14 cellular contexts compared by ENCODE assay signal in the genomic region with DNA sequence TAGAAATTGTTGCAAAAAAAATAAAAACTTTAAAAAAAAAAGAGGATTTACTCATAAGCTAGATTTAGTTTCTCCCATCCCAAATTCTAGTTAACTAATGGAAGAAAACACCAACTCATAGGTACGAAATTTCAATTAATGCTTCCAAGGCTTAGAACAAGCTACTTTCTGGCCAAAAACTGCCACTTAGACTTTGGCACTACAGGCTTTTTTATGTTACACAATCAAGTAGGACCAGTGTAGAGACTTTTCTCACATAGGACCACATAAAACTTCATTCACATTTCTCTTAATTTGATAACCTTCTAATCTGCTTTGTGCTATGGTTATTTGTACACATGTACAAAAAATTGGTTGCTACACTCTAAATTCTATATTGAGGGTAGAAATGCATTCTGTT. TPM values are rescaled to one million over a fixed set of nuclear protein-coding genes. Genes with fewer than 3 reads are reported as not detected.
DNase-seq lines count a peak whose midpoint lies in the region; ATAC-seq and TF ChIP-seq lines count a peak whose summit lies in the region.
"Had no signal": no experiment of that assay in that cellular context is flagged by ENCODE, and none has a peak within 500 bp of the region (broad histone marks: within the 10 kb centered on the region; RNA-seq: fewer than 3 reads in every experiment).

No MANE protein-coding gene starts in this region.

- H3K4me1 ChIP-seq in hepatocyte (ENCODE audit: insufficient read depth) (peaks cover 33% of the 10 kb centered on the region), skeletal muscle tissue (ENCODE audit: control insufficient read depth in 3 of 3, insufficient read depth in 3 of 3, low read length in 3 of 3) (peaks cover 36 to 53% (median 47%) of the 10 kb centered on the region in 3 donors), gastroesophageal sphincter (peaks cover 16 to 70% (median 32%) of the 10 kb centered on the region in 3 donors)

- no peak overlapping the region for H2AFZ ChIP-seq in SU-DHL-6 (ENCODE audit: low read depth, low read length, severe bottlenecking)
- H2AFZ ChIP-seq in hepatocyte, result no peak overlapping the region

- H3K9me2 ChIP-seq in SU-DHL-6 (replicated peaks; ENCODE audit: insufficient read depth, low read length) (no peaks in the 10 kb centered on the region), hepatocyte (replicated peaks; ENCODE audit: insufficient read depth) (no peaks in the 10 kb centered on the region)

- H3K79me2 ChIP-seq in SU-DHL-6 (ENCODE audit: insufficient read depth, low read length) (peaks cover 84% of the 10 kb centered on the region), hepatocyte (peaks cover 92% of the 10 kb centered on the region)

- ATAC-seq in GM18498 (IDR thresholded peaks at IDR 0.05; ENCODE audit: unreplicated experiment) (no peak), HG03280 (IDR thresholded peaks at IDR 0.05; ENCODE audit: unreplicated experiment) (no peak), gastroesophageal sphincter (no peak)
- ATAC-seq: lower lobe of right lung had no signal

- peak overlapping the region; percentile 18 for H3K27ac Mint-ChIP-seq in T-helper 2 cell treated with Interferon-gamma antibody and Interleukin-4, amounts not matched to agents 5 μg/mL and 100 μg/mL, for 36 hours

- H3K9me3 Mint-ChIP-seq in T-helper 2 cell treated with Interferon-gamma antibody and Interleukin-4, amounts not matched to agents 5 μg/mL and 100 μg/mL, for 36 hours, result no peaks in the 10 kb centered on the region

- H3K27ac ChIP-seq in SU-DHL-6 (ENCODE audit: low read depth, low read length), result peak overlapping the region; percentile 34; the same call in 1 of the 2 replicates
- peak overlapping the region; percentile 42 for H3K27ac ChIP-seq in hepatocyte
- H3K27ac ChIP-seq in skeletal muscle tissue (ENCODE audit: low read depth, low read length), result no peak overlapping the region
- H3K27ac ChIP-seq in gastroesophageal sphincter, result peak overlapping the region in 1 of 4 donors; percentile 92
- H3K27ac ChIP-seq: lower lobe of right lung, Peyer's patch had no signal

- TF ChIP-seq EP300 in gastroesophageal sphincter (IDR thresholded peaks at IDR 0.05), result no peak

- H4K20me1 ChIP-seq in SU-DHL-6 (ENCODE audit: low read depth, low read length), result peaks cover 5% of the 10 kb centered on the region; the same call in 1 of the 2 replicates
- peaks cover 60% of the 10 kb centered on the region for H4K20me1 ChIP-seq in hepatocyte (ENCODE audit: insufficient read depth, poor library complexity, severe bottlenecking)

- no peak for TF ChIP-seq CTCF in SU-DHL-6 (IDR thresholded peaks at IDR 0.05; ENCODE audit: insufficient read depth, low read length, poor library complexity, severe bottlenecking)
- no peak for TF ChIP-seq CTCF in hepatocyte (IDR thresholded peaks at IDR 0.05; ENCODE audit: poor library complexity)
- TF ChIP-seq CTCF in gastroesophageal sphincter (IDR thresholded peaks at IDR 0.05), result no peak

- H3F3A ChIP-seq in SU-DHL-6 (ENCODE audit: insufficient read depth), result peaks cover 14% of the 10 kb centered on the region

- H3K4me3 ChIP-seq in SU-DHL-6 (ENCODE audit: insufficient read depth, low read length, poor library complexity, severe bottlenecking), result peak overlapping the region; percentile 68
- peak overlapping the region; percentile 18 for H3K4me3 ChIP-seq in hepatocyte
- H3K4me3 ChIP-seq in skeletal muscle tissue (ENCODE audit: low read length in 3 of 3), result no peak overlapping the region
- H3K4me3 ChIP-seq in gastroesophageal sphincter, result peak overlapping the region in 1 of 2 donors; percentile 73
- H3K4me3 ChIP-seq: Peyer's patch had no signal

- H3K9me3 ChIP-seq in SU-DHL-6 (ENCODE audit: insufficient read depth, low read length) (no peaks in the 10 kb centered on the region), hepatocyte (ENCODE audit: low read depth) (no peaks in the 10 kb centered on the region), skeletal muscle tissue (ENCODE audit: control insufficient read depth in 3 of 3, low read length in 3 of 3) (no peaks in the 10 kb centered on the region), gastroesophageal sphincter (no peaks in the 10 kb centered on the region)
- H3K9me3 ChIP-seq: lower lobe of right lung, Peyer's patch had no signal

- 69% methylated on average over 1 of the region's 1 CpG for WGBS in hepatocyte (ENCODE audit: low lambda C conversion rate, missing lambda C conversion rate)
- WGBS in gastroesophageal sphincter (ENCODE audit: low coverage in 1 of 2), 2 donors, result 17 to 28% methylated on average over 1 of the region's 1 CpG

- peak overlapping the region; percentile 28 for H3K4me3 Mint-ChIP-seq in T-helper 2 cell treated with Interferon-gamma antibody and Interleukin-4, amounts not matched to agents 5 μg/mL and 100 μg/mL, for 36 hours

- H3K4me1 Mint-ChIP-seq in T-helper 2 cell treated with Interferon-gamma antibody and Interleukin-4, amounts not matched to agents 5 μg/mL and 100 μg/mL, for 36 hours (ENCODE audit: low read depth), result peaks cover 42% of the 10 kb centered on the region

- TF ChIP-seq POLR2A in gastroesophageal sphincter (IDR thresholded peaks at IDR 0.05), result no peak

- no peaks in the 10 kb centered on the region for H3K27me3 Mint-ChIP-seq in T-helper 2 cell treated with Interferon-gamma antibody and Interleukin-4, amounts not matched to agents 5 μg/mL and 100 μg/mL, for 36 hours (ENCODE audit: low read depth)

- H3K36me3 Mint-ChIP-seq in T-helper 2 cell treated with Interferon-gamma antibody and Interleukin-4, amounts not matched to agents 5 μg/mL and 100 μg/mL, for 36 hours (ENCODE audit: low read depth), result peaks cover 11% of the 10 kb centered on the region

- no peak for DNase-seq in T-helper 2 cell treated with Interferon-gamma antibody and Interleukin-4, amounts not matched to agents 5 μg/mL and 100 μg/mL, for 36 hours (ENCODE audit: low spot score)
- DNase-seq in T-helper 2 cell (no peak), hepatocyte (ENCODE audit: low spot score) (no peak)
- DNase-seq: activated CD4-positive, alpha-beta T cell treated with anti-CD3 and anti-CD28 coated beads for 48 hours; GDM1; lower lobe of right lung; NCI-H2029; Peyer's patch had no signal

- no peaks in the 10 kb centered on the region for H3K27me3 ChIP-seq in SU-DHL-6 (ENCODE audit: low read length)
- no peaks in the 10 kb centered on the region for H3K27me3 ChIP-seq in hepatocyte
- no peaks in the 10 kb centered on the region for H3K27me3 ChIP-seq in skeletal muscle tissue (ENCODE audit: control insufficient read depth in 3 of 3, insufficient read depth in 3 of 3, low read length in 3 of 3)
- H3K27me3 ChIP-seq in gastroesophageal sphincter, result no peaks in the 10 kb centered on the region
- H3K27me3 ChIP-seq: Peyer's patch had no signal

- H3K4me2 ChIP-seq in SU-DHL-6 (ENCODE audit: low read depth, low read length, poor library complexity, severe bottlenecking) (peak overlapping the region; percentile 98), hepatocyte (peak overlapping the region; percentile 81)

- H3K9ac ChIP-seq in SU-DHL-6 (ENCODE audit: low read length) (peak overlapping the region; percentile 77), skeletal muscle tissue (ENCODE audit: low read depth in 1 of 3, low read length in 3 of 3) (peak overlapping the region in 2 of 3 donors; percentile 20 to 27)

- peaks cover 11% of the 10 kb centered on the region; the same call in 1 of the 2 replicates for H3K36me3 ChIP-seq in SU-DHL-6 (ENCODE audit: low read length)
- no peaks in the 10 kb centered on the region for H3K36me3 ChIP-seq in hepatocyte (replicated peaks; ENCODE audit: insufficient read depth, low read depth)
- H3K36me3 ChIP-seq in skeletal muscle tissue (ENCODE audit: control insufficient read depth in 3 of 3, insufficient read depth in 3 of 3, low read length in 3 of 3), result peaks cover 5 to 14% (median 10%) of the 10 kb centered on the region in 3 donors
- H3K36me3 ChIP-seq in gastroesophageal sphincter, result peaks cover 0 to 23% of the 10 kb centered on the region in 2 donors

RNA-seq across cellular contexts. Expression of gene ST13, which starts 3.1 kb away (rescaled TPM):
- total RNA-seq in hepatocyte, result 216 and 283 TPM in 2 replicates
- 206 TPM in 2 replicates for polyA plus RNA-seq in hepatocyte
- 203 TPM for total RNA-seq in skeletal muscle tissue
- 100 to 1,000 TPM; 179 to 239 (median 211) TPM for total RNA-seq in gastroesophageal sphincter

RNA-seq across cellular contexts. Expression of gene XPNPEP3, which starts 3.6 kb away (rescaled TPM):
- total RNA-seq in hepatocyte, result 14.6 and 19.1 TPM in 2 replicates
- polyA plus RNA-seq in hepatocyte, result 9.4 and 12.3 TPM in 2 replicates
- total RNA-seq in skeletal muscle tissue, result 8.9 TPM
- total RNA-seq in gastroesophageal sphincter, result 10 to 100 TPM in 2 of 4 donors, 1 to 10 TPM in 2; 5.9 to 13.3 (median 10.4) TPM

RNA-seq across cellular contexts. Expression of gene DNAJB7, which starts 8.6 kb away (rescaled TPM):
- total RNA-seq in hepatocyte (not detected in 2 replicates), skeletal muscle tissue (not detected), gastroesophageal sphincter (not detected)
- polyA plus RNA-seq in hepatocyte, result 0.06 and 0.66 TPM in 2 replicates
- total RNA-seq: lower lobe of right lung, temporal lobe had no signal

RNA-seq across cellular contexts. Expression of gene SLC25A17, which starts 34.2 kb away (rescaled TPM):
- total RNA-seq in hepatocyte (15.6 and 20.5 TPM in 2 replicates), skeletal muscle tissue (12.5 TPM), gastroesophageal sphincter (10 to 100 TPM in 2 of 4 donors, 1 to 10 TPM in 2; 5.7 to 17.0 (median 12.2) TPM)
- polyA plus RNA-seq in hepatocyte, result 21.4 and 24.8 TPM in 2 replicates

Comparison
In these comparisons a context has a peak if more than half of its experiments do, and no peak if none do; other contexts are left out.
1. H3K4me3 ChIP-seq: peak in SU-DHL-6 (single experiment) and hepatocyte (single experiment); none in skeletal muscle tissue (0 of 3).